19 cellular contexts compared by ENCODE assay signal in genomic region chr13:75452564-75452963, GRCh38. TPM values are rescaled to one million over a fixed set of nuclear protein-coding genes. Genes with fewer than 3 reads are reported as not detected.
DNase-seq lines count a peak whose midpoint lies in the region; ATAC-seq and TF ChIP-seq lines count a peak whose summit lies in the region.
"Had no signal": no experiment of that assay in that cellular context is flagged by ENCODE, and none has a peak within 500 bp of the region (broad histone marks: within the 10 kb centered on the region; RNA-seq: fewer than 3 reads in every experiment).

No MANE protein-coding gene starts in this region.

- peak overlapping the region in 1 of 2 donors; percentile 31 for H3K27ac ChIP-seq in breast epithelium
- no peak overlapping the region for H3K27ac ChIP-seq in left lung
- no peak overlapping the region for H3K27ac ChIP-seq in upper lobe of right lung

- DNase-seq in MCF 10A (ENCODE audit: unreplicated experiment) (peak; percentile 61), breast epithelium (ENCODE audit: low spot score in 2 of 2) (no peak), epithelial cell of proximal tubule (ENCODE audit: low read depth) (no peak), left lung (no peak), upper lobe of right lung (no peak), NCI-H187 (lab: John Stamatoyannopoulos, UW) (no peak)
- no peak for DNase-seq in activated naive CD4-positive, alpha-beta T cell treated with anti-CD3 and anti-CD28 coated beads, Interleukin-2, amount 50 U/mL, for 16 hours
- no peak for DNase-seq in activated CD4-positive, alpha-beta T cell treated with anti-CD3 and anti-CD28 coated beads for 4 hours
- DNase-seq: 8988T; dermis blood vessel endothelial cell; foreskin melanocyte; GDM1; immature natural killer cell; naive thymus-derived CD8-positive, alpha-beta T cell; NCI-H446 treated with DMSO at 0.1 percent for 48 hours; OCI-M1; T-cell had no signal

- BruUV-seq in MCF 10A (replicated peaks; lab: Mats Ljungman, UMichigan): no TSS peak

- peak overlapping the region; percentile 83 for H3K27ac Mint-ChIP-seq in MCF 10A (ENCODE audit: low read depth, unreplicated experiment)
- H3K27ac Mint-ChIP-seq: immature natural killer cell; naive thymus-derived CD8-positive, alpha-beta T cell; T-cell had no signal

- H3K27me3 ChIP-seq in breast epithelium (no peaks in the 10 kb centered on the region), left lung (no peaks in the 10 kb centered on the region), upper lobe of right lung (no peaks in the 10 kb centered on the region)

- no peaks in the 10 kb centered on the region for H3K9me3 Mint-ChIP-seq in MCF 10A (ENCODE audit: unreplicated experiment)
- H3K9me3 Mint-ChIP-seq: immature natural killer cell; naive thymus-derived CD8-positive, alpha-beta T cell; T-cell had no signal

- TF ChIP-seq POLR2A in breast epithelium (IDR thresholded peaks at IDR 0.05): no peak

- intact Hi-C loops in MCF 10A (cut with micrococcal nuclease): no loop called here
- intact Hi-C loops in breast epithelium (cut with DNase I; ENCODE audit: low total_unique reads): no loop called here
- intact Hi-C loops in left lung (cut with DNase I): no loop called here
- intact Hi-C loops in upper lobe of right lung (cut with DNase I): no loop called here

- TF ChIP-seq CTCF in MCF 10A (IDR thresholded peaks at IDR 0.05; ENCODE audit: unreplicated experiment) (no peak), breast epithelium (IDR thresholded peaks at IDR 0.05) (no peak), epithelial cell of proximal tubule (conservative IDR thresholded peaks at IDR 0.05; ENCODE audit: low read depth, low read length) (no peak), left lung (IDR thresholded peaks at IDR 0.05) (no peak), upper lobe of right lung (IDR thresholded peaks at IDR 0.05) (no peak)

- no peaks in the 10 kb centered on the region for H3K27me3 Mint-ChIP-seq in MCF 10A (ENCODE audit: insufficient read depth, unreplicated experiment)

- peaks cover 23% of the 10 kb centered on the region for H3K4me1 Mint-ChIP-seq in MCF 10A (ENCODE audit: insufficient read depth, unreplicated experiment)
- H3K4me1 Mint-ChIP-seq: immature natural killer cell; naive thymus-derived CD8-positive, alpha-beta T cell; T-cell had no signal

- CTCF ChIA-PET in MCF 10A (lab: Yijun Ruan, JAX): no interaction called here

- no peaks in the 10 kb centered on the region for H3K36me3 Mint-ChIP-seq in MCF 10A (ENCODE audit: insufficient read depth, unreplicated experiment)
- H3K36me3 Mint-ChIP-seq: immature natural killer cell; naive thymus-derived CD8-positive, alpha-beta T cell; T-cell had no signal

- POLR2A ChIA-PET in MCF 10A (lab: Yijun Ruan, JAX): interaction anchor here (0.7 to 6.5 kb wide), 7 partner anchors 13 to 80 kb away, joined by 3 to 38 read pairs (median 3); partner anchors contain the start of gene TBC1D4

- H3K36me3 ChIP-seq in breast epithelium (no peaks in the 10 kb centered on the region), left lung (no peaks in the 10 kb centered on the region), upper lobe of right lung (no peaks in the 10 kb centered on the region)

- H3K9me3 ChIP-seq in breast epithelium: no peaks in the 10 kb centered on the region
- no peaks in the 10 kb centered on the region for H3K9me3 ChIP-seq in left lung
- H3K9me3 ChIP-seq in upper lobe of right lung: no peaks in the 10 kb centered on the region

- H3K4me3 Mint-ChIP-seq in MCF 10A (ENCODE audit: unreplicated experiment): peak overlapping the region; percentile 69
- H3K4me3 Mint-ChIP-seq: immature natural killer cell; naive thymus-derived CD8-positive, alpha-beta T cell; T-cell had no signal

- ATAC-seq in left lung: peak; percentile 60
- ATAC-seq in upper lobe of right lung: no peak
- ATAC-seq: HCT116; naive thymus-derived CD8-positive, alpha-beta T cell; T-cell had no signal

- H3K4me3 ChIP-seq in breast epithelium (no peak overlapping the region), epithelial cell of proximal tubule (ENCODE audit: low read depth, low read length) (peak overlapping the region; percentile 40), left lung (no peak overlapping the region), upper lobe of right lung (peak overlapping the region; percentile 14)
- H3K4me3 ChIP-seq: skin epidermis had no signal

- H3K4me1 ChIP-seq in breast epithelium: no peaks in the 10 kb centered on the region
- no peaks in the 10 kb centered on the region for H3K4me1 ChIP-seq in left lung
- no peaks in the 10 kb centered on the region for H3K4me1 ChIP-seq in upper lobe of right lung

RNA-seq across cellular contexts. Expression of gene TBC1D4, which starts 29.4 kb away (rescaled TPM):
- total RNA-seq in MCF 10A (2022): 6.6 and 9.3 TPM in 2 replicates
- 10 to 100 TPM; 33.3 to 52.8 (median 40.6) TPM for total RNA-seq in breast epithelium
- 12.3 and 20.9 TPM in 2 replicates for total RNA-seq in epithelial cell of proximal tubule
- 10 to 100 TPM; 16.6 to 17.3 TPM for total RNA-seq in left lung
- 26.1 TPM for total RNA-seq in upper lobe of right lung

Comparison
In these comparisons a context has a peak if more than half of its experiments do, and no peak if none do; other contexts are left out.
1. H3K4me3 ChIP-seq: peak in epithelial cell of proximal tubule (single experiment) and upper lobe of right lung (single experiment); none in breast epithelium (0 of 3) and left lung (0 of 2).